Comparison of ENCODE assay signal across 2 cellular contexts in the genomic region with DNA sequence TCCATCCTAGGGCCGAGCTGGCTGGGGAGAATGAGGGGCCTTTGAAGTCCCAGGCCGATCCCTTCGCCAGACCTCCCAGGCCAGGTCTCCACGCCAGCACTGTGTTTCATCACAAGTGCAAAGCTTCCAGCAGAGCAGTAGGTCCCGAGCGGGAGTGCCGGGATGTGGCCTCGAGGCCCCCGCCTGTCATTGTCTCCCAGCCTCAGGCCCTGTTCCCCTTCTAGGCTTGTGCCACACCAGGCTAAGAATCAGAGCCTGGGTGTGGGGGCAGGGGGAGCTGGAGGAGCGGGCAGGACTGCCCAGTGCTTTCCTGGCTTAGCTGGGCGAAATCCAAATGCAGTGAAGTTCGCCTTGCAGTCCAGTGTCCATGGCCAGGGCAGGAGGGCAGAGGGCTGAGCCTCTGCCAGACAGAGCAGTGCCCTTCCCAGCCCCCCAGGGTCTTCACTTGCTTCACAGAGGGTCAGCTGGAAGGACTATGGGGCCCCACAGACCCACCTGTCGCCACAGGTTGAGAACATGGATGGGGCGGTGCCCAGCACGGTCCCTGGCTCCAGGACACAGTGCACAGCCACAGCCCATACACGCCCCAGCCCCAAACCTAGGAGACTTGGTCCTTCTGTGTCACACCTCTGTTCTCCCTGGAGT.
A peak's percentile ranks its signal among the peaks of the same experiment; 100 is the strongest.
TF ChIP-seq lines count a peak whose summit lies in the region.

No MANE protein-coding gene starts in this region.

TF ChIP-seq in HEK293, 187 proteins besides CTCF, POLR2A, EP300 and RAD21 (continues in another document):
- no peak for TF ChIP-seq ZFP3 (tag by site-specific recombination; IDR thresholded peaks at IDR 0.05; ENCODE audit: low read depth)
- no peak for TF ChIP-seq ZNF416 (tag by site-specific recombination; IDR thresholded peaks at IDR 0.05)
- TF ChIP-seq ZNF23 (tag by site-specific recombination; IDR thresholded peaks at IDR 0.05; ENCODE audit: borderline replicate concordance): no peak
- no peak for TF ChIP-seq ZNF121 (tag by site-specific recombination; IDR thresholded peaks at IDR 0.05)
- TF ChIP-seq ZNF311 (tag by site-specific recombination; IDR thresholded peaks at IDR 0.05; ENCODE audit: borderline replicate concordance): no peak
- TF ChIP-seq ZNF404 (tag by site-specific recombination; IDR thresholded peaks at IDR 0.05): no peak
- TF ChIP-seq EGR2 (tag by site-specific recombination; IDR thresholded peaks at IDR 0.05; ENCODE audit: low read depth): no peak
- TF ChIP-seq, protein P1, sequence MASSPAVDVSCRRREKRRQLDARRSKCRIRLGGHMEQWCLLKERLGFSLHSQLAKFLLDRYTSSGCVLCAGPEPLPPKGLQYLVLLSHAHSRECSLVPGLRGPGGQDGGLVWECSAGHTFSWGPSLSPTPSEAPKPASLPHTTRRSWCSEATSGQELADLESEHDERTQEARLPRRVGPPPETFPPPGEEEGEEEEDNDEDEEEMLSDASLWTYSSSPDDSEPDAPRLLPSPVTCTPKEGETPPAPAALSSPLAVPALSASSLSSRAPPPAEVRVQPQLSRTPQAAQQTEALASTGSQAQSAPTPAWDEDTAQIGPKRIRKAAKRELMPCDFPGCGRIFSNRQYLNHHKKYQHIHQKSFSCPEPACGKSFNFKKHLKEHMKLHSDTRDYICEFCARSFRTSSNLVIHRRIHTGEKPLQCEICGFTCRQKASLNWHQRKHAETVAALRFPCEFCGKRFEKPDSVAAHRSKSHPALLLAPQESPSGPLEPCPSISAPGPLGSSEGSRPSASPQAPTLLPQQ (tag by site-specific recombination; IDR thresholded peaks at IDR 0.05): no peak
- no peak for TF ChIP-seq ZNF324 (tag by site-specific recombination; IDR thresholded peaks at IDR 0.05)
- TF ChIP-seq ZNF214 (tag by site-specific recombination; IDR thresholded peaks at IDR 0.05; ENCODE audit: borderline replicate concordance): no peak
- no peak for TF ChIP-seq ZNF350 (tag by site-specific recombination; IDR thresholded peaks at IDR 0.05)
- no peak for TF ChIP-seq ZNF2 (tag by site-specific recombination; IDR thresholded peaks at IDR 0.05)
- TF ChIP-seq ZNF391 (tag by site-specific recombination; IDR thresholded peaks at IDR 0.05; ENCODE audit: borderline replicate concordance, low read depth): no peak
- TF ChIP-seq, protein P2, sequence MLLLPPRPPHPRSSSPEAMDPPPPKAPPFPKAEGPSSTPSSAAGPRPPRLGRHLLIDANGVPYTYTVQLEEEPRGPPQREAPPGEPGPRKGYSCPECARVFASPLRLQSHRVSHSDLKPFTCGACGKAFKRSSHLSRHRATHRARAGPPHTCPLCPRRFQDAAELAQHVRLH (tag by site-specific recombination; IDR thresholded peaks at IDR 0.05): no peak
- no peak for TF ChIP-seq ZFP37 (tag by site-specific recombination; IDR thresholded peaks at IDR 0.05)
- TF ChIP-seq WT1 (tag by site-specific recombination; IDR thresholded peaks at IDR 0.05): no peak
- no peak for TF ChIP-seq ZNF10 (tag by site-specific recombination; IDR thresholded peaks at IDR 0.05)
- no peak for TF ChIP-seq ZNF843 (tag by site-specific recombination; IDR thresholded peaks at IDR 0.05)
- no peak for TF ChIP-seq ZNF302 (tag by site-specific recombination; IDR thresholded peaks at IDR 0.05; ENCODE audit: low read depth)
- TF ChIP-seq, protein P3, sequence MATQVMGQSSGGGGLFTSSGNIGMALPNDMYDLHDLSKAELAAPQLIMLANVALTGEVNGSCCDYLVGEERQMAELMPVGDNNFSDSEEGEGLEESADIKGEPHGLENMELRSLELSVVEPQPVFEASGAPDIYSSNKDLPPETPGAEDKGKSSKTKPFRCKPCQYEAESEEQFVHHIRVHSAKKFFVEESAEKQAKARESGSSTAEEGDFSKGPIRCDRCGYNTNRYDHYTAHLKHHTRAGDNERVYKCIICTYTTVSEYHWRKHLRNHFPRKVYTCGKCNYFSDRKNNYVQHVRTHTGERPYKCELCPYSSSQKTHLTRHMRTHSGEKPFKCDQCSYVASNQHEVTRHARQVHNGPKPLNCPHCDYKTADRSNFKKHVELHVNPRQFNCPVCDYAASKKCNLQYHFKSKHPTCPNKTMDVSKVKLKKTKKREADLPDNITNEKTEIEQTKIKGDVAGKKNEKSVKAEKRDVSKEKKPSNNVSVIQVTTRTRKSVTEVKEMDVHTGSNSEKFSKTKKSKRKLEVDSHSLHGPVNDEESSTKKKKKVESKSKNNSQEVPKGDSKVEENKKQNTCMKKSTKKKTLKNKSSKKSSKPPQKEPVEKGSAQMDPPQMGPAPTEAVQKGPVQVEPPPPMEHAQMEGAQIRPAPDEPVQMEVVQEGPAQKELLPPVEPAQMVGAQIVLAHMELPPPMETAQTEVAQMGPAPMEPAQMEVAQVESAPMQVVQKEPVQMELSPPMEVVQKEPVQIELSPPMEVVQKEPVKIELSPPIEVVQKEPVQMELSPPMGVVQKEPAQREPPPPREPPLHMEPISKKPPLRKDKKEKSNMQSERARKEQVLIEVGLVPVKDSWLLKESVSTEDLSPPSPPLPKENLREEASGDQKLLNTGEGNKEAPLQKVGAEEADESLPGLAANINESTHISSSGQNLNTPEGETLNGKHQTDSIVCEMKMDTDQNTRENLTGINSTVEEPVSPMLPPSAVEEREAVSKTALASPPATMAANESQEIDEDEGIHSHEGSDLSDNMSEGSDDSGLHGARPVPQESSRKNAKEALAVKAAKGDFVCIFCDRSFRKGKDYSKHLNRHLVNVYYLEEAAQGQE (tag by site-specific recombination; IDR thresholded peaks at IDR 0.05): no peak
- TF ChIP-seq ZNF366 (tag by site-specific recombination; conservative IDR thresholded peaks at IDR 0.05): no peak
- TF ChIP-seq KLF1 (tag by site-specific recombination; IDR thresholded peaks at IDR 0.05): no peak
- TF ChIP-seq SCRT1 (tag by site-specific recombination; IDR thresholded peaks at IDR 0.05; ENCODE audit: borderline replicate concordance): peak; percentile 67; the same call in 1 of the 2 replicates
- TF ChIP-seq ZNF624 (tag by site-specific recombination; IDR thresholded peaks at IDR 0.05): no peak
- 0 out of 2 replicates have a peak, but pooled peaks have one; percentile 9 for TF ChIP-seq ZNF600 (tag by site-specific recombination; IDR thresholded peaks at IDR 0.05)
- no peak for TF ChIP-seq ZNF792 (tag by site-specific recombination; IDR thresholded peaks at IDR 0.05)
- TF ChIP-seq GLIS1 (tag by site-specific recombination; IDR thresholded peaks at IDR 0.05): no peak
- no peak for TF ChIP-seq HOXC10 (CRISPR knock-in tag; IDR thresholded peaks at IDR 0.05)
- TF ChIP-seq REPIN1 (tag by site-specific recombination; IDR thresholded peaks at IDR 0.05; ENCODE audit: low read depth): no peak

TF ChIP-seq in K562, 482 proteins besides CTCF, POLR2A, EP300 and RAD21 (continued from another document):
- TF ChIP-seq TBL1XR1 (IDR thresholded peaks at IDR 0.05; ENCODE audit: low read length in 2 of 2) (no peak), ERF (CRISPR knock-in tag; IDR thresholded peaks at IDR 0.05) (no peak), RBM22 (IDR thresholded peaks at IDR 0.05; ENCODE audit: low read depth, low read length, poor library complexity, severe bottlenecking) (peak; percentile 54)
